Comparison of ENCODE assay signal across 9 cellular contexts in genomic region chr17:10618202-10618635, GRCh38. TPM values are rescaled to one million over a fixed set of nuclear protein-coding genes. Genes with fewer than 3 reads are reported as not detected.
DNase-seq lines count a peak whose midpoint lies in the region; ATAC-seq and TF ChIP-seq lines count a peak whose summit lies in the region.
"Had no signal": no experiment of that assay in that cellular context is flagged by ENCODE, and none has a peak within 500 bp of the region (broad histone marks: within the 10 kb centered on the region; RNA-seq: fewer than 3 reads in every experiment).

No MANE protein-coding gene starts in this region.

- no peak overlapping the region for H3K4me3 ChIP-seq in Jurkat, Clone E6-1 (ENCODE audit: low read length)
- H3K4me3 ChIP-seq in SJSA1 (no peak overlapping the region), heart right ventricle (no peak overlapping the region)

- H3K36me3 Mint-ChIP-seq in activated naive CD4-positive, alpha-beta T cell treated with anti-CD3 and anti-CD28 coated beads, Interleukin-2, amount 50 U/mL, for 72 hours = no peaks in the 10 kb centered on the region

- TF ChIP-seq CTCF in heart right ventricle (IDR thresholded peaks at IDR 0.05) = peak; percentile 61 to 90 (median 86)

- H3K27ac ChIP-seq in SJSA1 (no peak overlapping the region), heart right ventricle (no peak overlapping the region)

- H3K9me3 ChIP-seq in SJSA1 (replicated peaks) (no peaks in the 10 kb centered on the region), heart right ventricle (no peaks in the 10 kb centered on the region)

- H3K9me3 Mint-ChIP-seq in activated naive CD4-positive, alpha-beta T cell treated with anti-CD3 and anti-CD28 coated beads, Interleukin-2, amount 50 U/mL, for 72 hours = no peaks in the 10 kb centered on the region
- H3K9me3 Mint-ChIP-seq: dendritic cell treated with granulocyte-macrophage colony-stimulating factor and Interleukin-4, amounts not matched to agents 40 ng/mL and 50 ng/mL, for 4 days had no signal

- DNase-seq in DMS 273 treated with DMSO at 0.1 percent for 48 hours (lab: John Stamatoyannopoulos, UW) (peak; percentile 42), SJSA1 (ENCODE audit: low read depth in 1 of 2, low spot score in 2 of 2) (peak; percentile 31 to 53), heart right ventricle (peak; percentile 38 to 53), renal cortical epithelial cell (ENCODE audit: low read depth) (peak; percentile 49)
- peak; percentile 62 for DNase-seq in Jurkat, Clone E6-1 (ENCODE audit: low read depth, low spot score)
- DNase-seq in activated naive CD4-positive, alpha-beta T cell treated with anti-CD3 and anti-CD28 coated beads, Interleukin-2, amount 50 U/mL, for 72 hours (ENCODE audit: low spot score in 2 of 2) = peak in 1 of 2 donors; percentile 63

- intact Hi-C loops in heart right ventricle (cut with DNase I) = loop anchor here in 9 of 10 donors (2.0 to 10.0 kb wide), 9 partner anchors 283 to 1041 kb away; partner anchors contain the start of genes CFAP52 (in 1 of the 9) and STX8 (in 1 of the 9)

- no peak overlapping the region for H3K27ac Mint-ChIP-seq in activated naive CD4-positive, alpha-beta T cell treated with anti-CD3 and anti-CD28 coated beads, Interleukin-2, amount 50 U/mL, for 72 hours
- H3K27ac Mint-ChIP-seq: dendritic cell treated with granulocyte-macrophage colony-stimulating factor and Interleukin-4, amounts not matched to agents 40 ng/mL and 50 ng/mL, for 4 days had no signal

- H3K36me3 ChIP-seq in SJSA1 (no peaks in the 10 kb centered on the region), heart right ventricle (no peaks in the 10 kb centered on the region)

- H3K4me1 ChIP-seq in SJSA1 (replicated peaks) (no peaks in the 10 kb centered on the region), heart right ventricle (peaks cover 0 to 12% (median 2%) of the 10 kb centered on the region in 9 donors)

- 18 to 22% methylated on average over 7 of the region's 7 CpGs for whole genome bisulfite sequencing in heart right ventricle, 2 donors

- peak; percentile 77 for ATAC-seq in GM21360 (IDR thresholded peaks at IDR 0.05; ENCODE audit: unreplicated experiment)
- ATAC-seq in activated naive CD4-positive, alpha-beta T cell treated with anti-CD3 and anti-CD28 coated beads, Interleukin-2, amount 50 U/mL, for 72 hours = peak; percentile 87 to 88
- ATAC-seq in heart right ventricle = peak; percentile 67 to 90 (median 86)
- no peak for ATAC-seq in HG02840 (IDR thresholded peaks at IDR 0.05; ENCODE audit: low FRiP score, unreplicated experiment)

- H3K27me3 ChIP-seq in SJSA1 (replicated peaks) = no peaks in the 10 kb centered on the region
- H3K27me3 ChIP-seq in heart right ventricle = peaks cover 0 to 6% (median 0%) of the 10 kb centered on the region in 7 donors

RNA-seq across cellular contexts. Expression of gene MYH3, which starts 38.9 kb away (rescaled TPM):
- 2.2 TPM for polyA plus RNA-seq in Jurkat, Clone E6-1 (2012; ENCODE audit: insufficient read depth, insufficient read length)
- total RNA-seq in SJSA1 (2014; rRNA removed; shearing (Covaris generic)) = 0.13 and 0.66 TPM in 2 replicates
- total RNA-seq in activated naive CD4-positive, alpha-beta T cell treated with anti-CD3 and anti-CD28 coated beads, Interleukin-2, amount 50 U/mL, for 72 hours = 1 to 10 TPM; 2.0 to 5.1 TPM
- total RNA-seq in heart right ventricle (under 1 TPM; 0.12 to 0.97 (median 0.60) TPM), renal cortical epithelial cell (0.30 TPM in 1 of 2 replicates, not detected in the other)
- polyA plus RNA-seq in heart right ventricle = 1 to 10 TPM; 1.2 to 1.4 TPM
